ENCODE assay signal across 8 cellular contexts in genomic region chr11:47454251-47454650, GRCh38. TPM values are rescaled to one million over a fixed set of nuclear protein-coding genes. Genes with fewer than 3 reads are reported as not detected.
DNase-seq lines count a peak whose midpoint lies in the region; ATAC-seq and TF ChIP-seq lines count a peak whose summit lies in the region.
"Not testable (repeated sequence)": the region's sequence is repeated elsewhere in the genome, so short reads cannot be mapped to it uniquely, and the experiment has no call there.

No MANE protein-coding gene starts in this region.

- H3K4me3 ChIP-seq in foreskin fibroblast (ENCODE audit: low read depth in 1 of 2, low read length in 2 of 2) = not testable (repeated sequence)

- DNase-seq in DMS153 (lab: John Stamatoyannopoulos, UW) = peak; percentile 71
- DNase-seq in HCEC 1CT = peak; percentile 76
- peak; percentile 17 to 75 for DNase-seq in NCI-H187 (lab: John Stamatoyannopoulos, UW)
- DNase-seq in SKM-1 (lab: John Stamatoyannopoulos, UW; ENCODE audit: unreplicated experiment) = peak; percentile 77
- peak; percentile 33 for DNase-seq in activated gamma-delta T cell treated with anti-CD3 and anti-CD28 coated beads, Interleukin-2, amount 50 U/mL, for 16 hours (ENCODE audit: low read depth)
- peak; percentile 67 to 89 for DNase-seq in foreskin fibroblast
- peak; percentile 48 for DNase-seq in neural crest cell (ENCODE audit: low read depth, low spot score)

- H3K4me3 Mint-ChIP-seq in neural crest cell = peak overlapping the region; percentile 59
- not testable (repeated sequence) for H3K4me3 Mint-ChIP-seq in stimulated activated memory B cell treated with anti-CD40 and anti-IgM and Interleukin-4, amounts not matched to agents 10 μg/mL and 1 μg/mL and 100 μg/mL, for 72 hours

- TF ChIP-seq CTCF in foreskin fibroblast (IDR thresholded peaks at IDR 0.05; ENCODE audit: low read depth, low read length) (peak; percentile 83), neural crest cell (conservative IDR thresholded peaks at IDR 0.05) (peak; percentile 83)

- not testable (repeated sequence) for H3K36me3 Mint-ChIP-seq in neural crest cell (ENCODE audit: low read depth); stimulated activated memory B cell treated with anti-CD40 and anti-IgM and Interleukin-4, amounts not matched to agents 10 μg/mL and 1 μg/mL and 100 μg/mL, for 72 hours

- not testable (repeated sequence) for H3K27ac Mint-ChIP-seq in neural crest cell (ENCODE audit: unreplicated experiment)
- peak overlapping the region; percentile 62 for H3K27ac Mint-ChIP-seq in stimulated activated memory B cell treated with anti-CD40 and anti-IgM and Interleukin-4, amounts not matched to agents 10 μg/mL and 1 μg/mL and 100 μg/mL, for 72 hours

- H3K27me3 Mint-ChIP-seq in neural crest cell (ENCODE audit: low read depth); stimulated activated memory B cell treated with anti-CD40 and anti-IgM and Interleukin-4, amounts not matched to agents 10 μg/mL and 1 μg/mL and 100 μg/mL, for 72 hours: not testable (repeated sequence)

- ATAC-seq in stimulated activated memory B cell treated with anti-CD40 and anti-IgM and Interleukin-4, amounts not matched to agents 10 μg/mL and 1 μg/mL and 100 μg/mL, for 72 hours = peak; percentile 92

- not testable (repeated sequence) for H3K4me1 Mint-ChIP-seq in neural crest cell
- peaks cover 11% of the 10 kb centered on the region for H3K4me1 Mint-ChIP-seq in stimulated activated memory B cell treated with anti-CD40 and anti-IgM and Interleukin-4, amounts not matched to agents 10 μg/mL and 1 μg/mL and 100 μg/mL, for 72 hours

- not testable (repeated sequence) for H3K9me3 Mint-ChIP-seq in neural crest cell; stimulated activated memory B cell treated with anti-CD40 and anti-IgM and Interleukin-4, amounts not matched to agents 10 μg/mL and 1 μg/mL and 100 μg/mL, for 72 hours

RNA-seq across cellular contexts. Expression of gene RAPSN, which starts 5.3 kb away (rescaled TPM):
- total RNA-seq in neural crest cell = 0.16 and 0.50 TPM in 2 replicates

RNA-seq across cellular contexts. Expression of gene PSMC3, which starts 28.0 kb away (rescaled TPM):
- total RNA-seq in neural crest cell = 197 and 205 TPM in 2 replicates

RNA-seq across cellular contexts. Expression of gene SLC39A13, which starts 45.9 kb away (rescaled TPM):
- 34.5 and 36.0 TPM in 2 replicates for total RNA-seq in neural crest cell
